In genomic region chr16:86531193-86531550, GRCh38 we compare ENCODE assay signal across 16 cellular contexts. TPM values are rescaled to one million over a fixed set of nuclear protein-coding genes. Genes with fewer than 3 reads are reported as not detected.
DNase-seq lines count a peak whose midpoint lies in the region; TF ChIP-seq lines count a peak whose summit lies in the region.
"Had no signal": no experiment of that assay in that cellular context is flagged by ENCODE, and none has a peak within 500 bp of the region (broad histone marks: within the 10 kb centered on the region; RNA-seq: fewer than 3 reads in every experiment).

No MANE protein-coding gene starts in this region.

- no peaks in the 10 kb centered on the region for H3K9me3 ChIP-seq in tibial nerve
- no peaks in the 10 kb centered on the region for H3K9me3 ChIP-seq in CD4-positive, alpha-beta memory T cell (ENCODE audit: control insufficient read depth in 1 of 2, low read length in 2 of 2)

- TF ChIP-seq CTCF in brain (conservative IDR thresholded peaks at IDR 0.05) (no peak), tibial nerve (IDR thresholded peaks at IDR 0.05) (no peak)

- peaks cover 4% of the 10 kb centered on the region for H3K4me1 Mint-ChIP-seq in brain
- no peaks in the 10 kb centered on the region for H3K4me1 Mint-ChIP-seq in activated CD4-positive, alpha-beta T cell treated with anti-CD3 and anti-CD28 coated beads, Interleukin-2, amount 10 ng/mL, durations not matched to agents 7 days and 5 days
- H3K4me1 Mint-ChIP-seq in CD4-positive, alpha-beta memory T cell, result no peaks in the 10 kb centered on the region
- H3K4me1 Mint-ChIP-seq: activated CD4-positive, alpha-beta T cell treated with anti-CD3 and anti-CD28 coated beads for 36 hours; CD4-positive, CD25-positive, alpha-beta regulatory T cell; IgD-negative memory B cell; stimulated activated effector memory CD8-positive, alpha-beta T cell treated with anti-CD3 and anti-CD28 coated beads, Interleukin-12 subunit alpha, Interleukin-12 subunit beta, amount 100 ng/mL, for 72 hours had no signal

- peaks cover 4% of the 10 kb centered on the region for H3K36me3 Mint-ChIP-seq in brain
- peaks cover 4% of the 10 kb centered on the region for H3K36me3 Mint-ChIP-seq in activated CD4-positive, alpha-beta T cell treated with anti-CD3 and anti-CD28 coated beads, Interleukin-2, amount 10 ng/mL, durations not matched to agents 7 days and 5 days (ENCODE audit: low read depth)
- peaks cover 14 to 16% of the 10 kb centered on the region in 2 donors for H3K36me3 Mint-ChIP-seq in CD4-positive, alpha-beta memory T cell
- H3K36me3 Mint-ChIP-seq: stimulated activated effector memory CD8-positive, alpha-beta T cell treated with anti-CD3 and anti-CD28 coated beads, Interleukin-12 subunit alpha, Interleukin-12 subunit beta, amount 100 ng/mL, for 72 hours had no signal

- peak overlapping the region in 3 of 5 experiments; percentile 45 to 65 (median 46) for H3K27ac Mint-ChIP-seq in brain
- H3K27ac Mint-ChIP-seq in activated CD4-positive, alpha-beta T cell treated with anti-CD3 and anti-CD28 coated beads, Interleukin-2, amount 10 ng/mL, durations not matched to agents 7 days and 5 days, result no peak overlapping the region
- H3K27ac Mint-ChIP-seq in CD4-positive, alpha-beta memory T cell, result no peak overlapping the region
- H3K27ac Mint-ChIP-seq: activated CD4-positive, alpha-beta T cell treated with anti-CD3 and anti-CD28 coated beads for 36 hours; CD4-positive, CD25-positive, alpha-beta regulatory T cell; IgD-negative memory B cell; stimulated activated effector memory CD8-positive, alpha-beta T cell treated with anti-CD3 and anti-CD28 coated beads, Interleukin-12 subunit alpha, Interleukin-12 subunit beta, amount 100 ng/mL, for 72 hours had no signal

- no peak for TF ChIP-seq POLR2A in tibial nerve (IDR thresholded peaks at IDR 0.05)

- CTCF ChIA-PET in activated CD4-positive, alpha-beta T cell treated with anti-CD3 and anti-CD28 coated beads, Interleukin-2, amount 10 ng/mL, durations not matched to agents 7 days and 5 days (lab: Charles Lee), result no interaction called here
- CTCF ChIA-PET in CD4-positive, alpha-beta memory T cell (lab: Charles Lee; ENCODE audit: partially characterized antibody), result no interaction called here

- POLR2A ChIA-PET in activated CD4-positive, alpha-beta T cell treated with anti-CD3 and anti-CD28 coated beads, Interleukin-2, amount 10 ng/mL, durations not matched to agents 7 days and 5 days (lab: Charles Lee), result no interaction called here
- POLR2A ChIA-PET in CD4-positive, alpha-beta memory T cell (lab: Charles Lee; ENCODE audit: partially characterized antibody), result no interaction called here

- TF ChIP-seq EP300 in tibial nerve (IDR thresholded peaks at IDR 0.05), result peak in 1 of 2 donors; percentile 29

- peaks cover 0 to 17% (median 0%) of the 10 kb centered on the region in 4 donors for H3K4me1 ChIP-seq in tibial nerve
- no peaks in the 10 kb centered on the region for H3K4me1 ChIP-seq in CD4-positive, alpha-beta memory T cell (ENCODE audit: insufficient read depth, low read length)

- DNase-seq in fibroblast of the conjunctiva (ENCODE audit: low read depth), result peak; percentile 49
- peak; percentile 89 for DNase-seq in midbrain (lab: John Stamatoyannopoulos, UW)
- DNase-seq in tibial nerve (ENCODE audit: low spot score in 2 of 2), result peak; percentile 31 to 54
- no peak for DNase-seq in activated T-cell treated with anti-CD3 and anti-CD28 coated beads, Interleukin-2, amount 50 U/mL, for 1 hour
- DNase-seq in activated CD4-positive, alpha-beta T cell treated with anti-CD3 and anti-CD28 coated beads, Interleukin-2, amount 10 ng/mL, durations not matched to agents 7 days and 5 days, result no peak
- DNase-seq in CD4-positive, alpha-beta memory T cell, result no peak
- DNase-seq in NCI-H2196 treated with DMSO at 0.1 percent for 48 hours (lab: John Stamatoyannopoulos, UW; ENCODE audit: unreplicated experiment), result no peak
- DNase-seq: activated CD4-positive, alpha-beta T cell treated with anti-CD3 and anti-CD28 coated beads for 36 hours; CD4-positive, CD25-positive, alpha-beta regulatory T cell; NCI-H510A treated with DMSO at 0.1 percent for 48 hours; stimulated activated CD4-positive, alpha-beta T cell treated with anti-CD3 and anti-CD28 coated beads, Interleukin-4, amount 100 ng/mL, for 1 hour; T-helper 2 cell had no signal

- peaks cover 0 to 62% (median 0%) of the 10 kb centered on the region in 3 donors for H3K36me3 ChIP-seq in tibial nerve
- no peaks in the 10 kb centered on the region for H3K36me3 ChIP-seq in CD4-positive, alpha-beta memory T cell (ENCODE audit: insufficient read depth, low read length)

- no peaks in the 10 kb centered on the region for H3K27me3 Mint-ChIP-seq in brain
- H3K27me3 Mint-ChIP-seq in activated CD4-positive, alpha-beta T cell treated with anti-CD3 and anti-CD28 coated beads, Interleukin-2, amount 10 ng/mL, durations not matched to agents 7 days and 5 days, result no peaks in the 10 kb centered on the region
- no peaks in the 10 kb centered on the region for H3K27me3 Mint-ChIP-seq in CD4-positive, alpha-beta memory T cell
- H3K27me3 Mint-ChIP-seq: activated CD4-positive, alpha-beta T cell treated with anti-CD3 and anti-CD28 coated beads for 36 hours; CD4-positive, CD25-positive, alpha-beta regulatory T cell; IgD-negative memory B cell had no signal

- no peak overlapping the region for H3K4me3 Mint-ChIP-seq in brain
- H3K4me3 Mint-ChIP-seq in activated CD4-positive, alpha-beta T cell treated with anti-CD3 and anti-CD28 coated beads, Interleukin-2, amount 10 ng/mL, durations not matched to agents 7 days and 5 days, result no peak overlapping the region
- no peak overlapping the region for H3K4me3 Mint-ChIP-seq in CD4-positive, alpha-beta memory T cell
- H3K4me3 Mint-ChIP-seq: activated CD4-positive, alpha-beta T cell treated with anti-CD3 and anti-CD28 coated beads for 36 hours; CD4-positive, CD25-positive, alpha-beta regulatory T cell; IgD-negative memory B cell; stimulated activated effector memory CD8-positive, alpha-beta T cell treated with anti-CD3 and anti-CD28 coated beads, Interleukin-12 subunit alpha, Interleukin-12 subunit beta, amount 100 ng/mL, for 72 hours had no signal

- peak overlapping the region; percentile 24 to 83 (median 61) for H3K27ac ChIP-seq in tibial nerve
- no peak overlapping the region for H3K27ac ChIP-seq in CD4-positive, alpha-beta memory T cell (ENCODE audit: low read depth, low read length)

- intact Hi-C loops in CD4-positive, alpha-beta memory T cell (cut with micrococcal nuclease), result no loop called here

- 31 to 32% methylated on average over 7 of the region's 7 CpGs for WGBS in tibial nerve, 2 donors

- H3K27me3 ChIP-seq in tibial nerve, result no peaks in the 10 kb centered on the region
- no peaks in the 10 kb centered on the region for H3K27me3 ChIP-seq in CD4-positive, alpha-beta memory T cell (ENCODE audit: insufficient read depth, low read length)

- no peak overlapping the region for H3K4me3 ChIP-seq in tibial nerve
- H3K4me3 ChIP-seq in CD4-positive, alpha-beta memory T cell (ENCODE audit: low read length in 2 of 2), result no peak overlapping the region

- no peaks in the 10 kb centered on the region for H3K9me3 Mint-ChIP-seq in brain
- no peaks in the 10 kb centered on the region for H3K9me3 Mint-ChIP-seq in activated CD4-positive, alpha-beta T cell treated with anti-CD3 and anti-CD28 coated beads, Interleukin-2, amount 10 ng/mL, durations not matched to agents 7 days and 5 days
- peaks cover 0 to 12% (median 6%) of the 10 kb centered on the region in 8 donors for H3K9me3 Mint-ChIP-seq in CD4-positive, alpha-beta memory T cell
- H3K9me3 Mint-ChIP-seq: IgD-negative memory B cell had no signal

RNA-seq across cellular contexts. Expression of gene FOXF1, which starts 20.8 kb away (rescaled TPM):
- 1.4 TPM for polyA plus RNA-seq in brain (ENCODE audit: insufficient read depth, low read depth, low replicate concordance)
- total RNA-seq in tibial nerve, result under 1 TPM in 1 of 4 donors, not detected in 3; 0.21 TPM
- not detected for total RNA-seq in activated CD4-positive, alpha-beta T cell treated with anti-CD3 and anti-CD28 coated beads, Interleukin-2, amount 10 ng/mL, durations not matched to agents 7 days and 5 days
- not detected for total RNA-seq in CD4-positive, alpha-beta memory T cell
- not detected for polyA plus RNA-seq in CD4-positive, alpha-beta memory T cell
- total RNA-seq: activated CD4-positive, alpha-beta T cell treated with anti-CD3 and anti-CD28 coated beads for 36 hours; CD4-positive, CD25-positive, alpha-beta regulatory T cell; renal cortical epithelial cell had no signal
- polyA plus RNA-seq: CD4-positive, CD25-positive, alpha-beta regulatory T cell; IgD-negative memory B cell had no signal

RNA-seq across cellular contexts. Expression of gene MTHFSD, which starts 23.9 kb away (rescaled TPM):
- polyA plus RNA-seq in brain (ENCODE audit: insufficient read depth, low read depth, low replicate concordance), result 20.8 TPM
- total RNA-seq in tibial nerve, result 10 to 100 TPM; 22.7 to 40.8 (median 25.4) TPM
- 10 to 100 TPM; 28.7 to 29.1 TPM for total RNA-seq in activated CD4-positive, alpha-beta T cell treated with anti-CD3 and anti-CD28 coated beads, Interleukin-2, amount 10 ng/mL, durations not matched to agents 7 days and 5 days
- 10 to 100 TPM; 39.7 to 41.6 TPM for total RNA-seq in CD4-positive, alpha-beta memory T cell
- polyA plus RNA-seq in CD4-positive, alpha-beta memory T cell, result 10 to 100 TPM; 12.5 to 20.1 TPM

RNA-seq across cellular contexts. Expression of gene FOXC2, which starts 35.5 kb away (rescaled TPM):
- 0.71 TPM for polyA plus RNA-seq in brain (ENCODE audit: insufficient read depth, low read depth, low replicate concordance)
- total RNA-seq in tibial nerve, result 10 to 100 TPM in 3 of 4 donors, 1 to 10 TPM in 1; 9.3 to 18.2 (median 14.1) TPM
- total RNA-seq in activated CD4-positive, alpha-beta T cell treated with anti-CD3 and anti-CD28 coated beads, Interleukin-2, amount 10 ng/mL, durations not matched to agents 7 days and 5 days, result not detected
- total RNA-seq in CD4-positive, alpha-beta memory T cell, result not detected
- not detected for polyA plus RNA-seq in CD4-positive, alpha-beta memory T cell
- total RNA-seq: activated CD4-positive, alpha-beta T cell treated with anti-CD3 and anti-CD28 coated beads for 36 hours; CD4-positive, CD25-positive, alpha-beta regulatory T cell had no signal
- polyA plus RNA-seq: CD4-positive, CD25-positive, alpha-beta regulatory T cell; IgD-negative memory B cell had no signal

RNA-seq across cellular contexts. Expression of gene FOXL1, which starts 47.2 kb away (rescaled TPM):
- polyA plus RNA-seq in brain (ENCODE audit: insufficient read depth, low read depth, low replicate concordance), result 0.22 TPM
- 10 to 100 TPM in 1 of 4 donors, 1 to 10 TPM in 3; 6.9 to 10.5 (median 8.1) TPM for total RNA-seq in tibial nerve
- not detected for total RNA-seq in activated CD4-positive, alpha-beta T cell treated with anti-CD3 and anti-CD28 coated beads, Interleukin-2, amount 10 ng/mL, durations not matched to agents 7 days and 5 days
- total RNA-seq in CD4-positive, alpha-beta memory T cell, result not detected
- polyA plus RNA-seq in CD4-positive, alpha-beta memory T cell, result not detected
- total RNA-seq: activated CD4-positive, alpha-beta T cell treated with anti-CD3 and anti-CD28 coated beads for 36 hours; CD4-positive, CD25-positive, alpha-beta regulatory T cell had no signal
- polyA plus RNA-seq: CD4-positive, CD25-positive, alpha-beta regulatory T cell; IgD-negative memory B cell had no signal

Comparison
In these comparisons a context has a peak if more than half of its experiments do, and no peak if none do; other contexts are left out.
1. H3K27ac Mint-ChIP-seq: peak in brain (3 of 5); none in activated CD4-positive, alpha-beta T cell treated with anti-CD3 and anti-CD28 coated beads, Interleukin-2, amount 10 ng/mL, durations not matched to agents 7 days and 5 days (single experiment) and CD4-positive, alpha-beta memory T cell (0 of 7).
2. DNase-seq: peak in fibroblast of the conjunctiva (single experiment), midbrain (single experiment) and tibial nerve (2 of 2); none in activated T-cell treated with anti-CD3 and anti-CD28 coated beads, Interleukin-2, amount 50 U/mL, for 1 hour (single experiment), activated CD4-positive, alpha-beta T cell treated with anti-CD3 and anti-CD28 coated beads, Interleukin-2, amount 10 ng/mL, durations not matched to agents 7 days and 5 days (single experiment), CD4-positive, alpha-beta memory T cell (0 of 5) and NCI-H2196 treated with DMSO at 0.1 percent for 48 hours (single experiment).
3. RNA of gene FOXC2, which starts 35.5 kb away (total RNA-seq): 9.3 to 18.2 TPM in tibial nerve; not detected in activated CD4-positive, alpha-beta T cell treated with anti-CD3 and anti-CD28 coated beads, Interleukin-2, amount 10 ng/mL, durations not matched to agents 7 days and 5 days and not detected in CD4-positive, alpha-beta memory T cell; every median in the first group is over 10 times any median in the second.